ENCODE assay signal across 6 cellular contexts in the genomic region with DNA sequence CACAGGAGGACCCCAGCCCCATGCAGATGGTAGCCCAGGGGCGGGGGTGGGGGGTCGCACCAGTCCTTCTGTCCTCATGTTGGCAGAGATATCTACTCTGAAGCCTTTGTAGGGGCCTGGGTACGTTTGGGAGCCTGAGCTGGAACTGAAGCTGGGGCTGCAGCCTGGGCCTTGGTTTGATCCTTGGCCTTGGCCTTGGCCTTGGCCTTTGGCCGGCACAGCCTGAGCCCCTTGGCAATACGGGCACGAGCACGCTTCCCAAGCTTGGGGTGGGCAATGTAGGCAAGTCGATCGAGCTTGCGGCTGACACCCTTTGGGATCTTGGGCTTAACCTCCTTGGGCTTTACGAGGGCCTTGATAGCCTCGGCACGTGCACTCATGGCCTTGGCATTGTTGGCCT. TPM values are rescaled to one million over a fixed set of nuclear protein-coding genes. Genes with fewer than 3 reads are reported as not detected.
DNase-seq lines count a peak whose midpoint lies in the region; ATAC-seq, FAIRE-seq and TF ChIP-seq lines count a peak whose summit lies in the region.
"Not testable (repeated sequence)": the region's sequence is repeated elsewhere in the genome, so short reads cannot be mapped to it uniquely, and the experiment has no call there.

No MANE protein-coding gene starts in this region.

- H3K4me1 Mint-ChIP-seq in CD4-positive, alpha-beta memory T cell: peaks cover 16 to 45% (median 29%) of the 10 kb centered on the region in 4 donors
- peaks cover 26% of the 10 kb centered on the region for H3K4me1 Mint-ChIP-seq in activated CD4-positive, alpha-beta T cell treated with anti-CD3 and anti-CD28 coated beads for 36 hours

- 99% methylated on average over 11 of the region's 13 CpGs for WGBS in smooth muscle cell (ENCODE audit: low lambda C conversion rate)

- TF ChIP-seq POLR2A in NB4 (IDR thresholded peaks at IDR 0.05; ENCODE audit: extremely low read depth, insufficient read length): not testable (repeated sequence)

- not testable (repeated sequence) for ATAC-seq in activated CD4-positive, alpha-beta T cell treated with anti-CD3 and anti-CD28 coated beads for 36 hours; activated naive CD4-positive, alpha-beta T cell treated with anti-CD3 and anti-CD28 coated beads, Interleukin-2, amount 50 U/mL, for 72 hours

- H3K9me3 Mint-ChIP-seq in CD4-positive, alpha-beta memory T cell; activated CD4-positive, alpha-beta T cell treated with anti-CD3 and anti-CD28 coated beads for 36 hours (ENCODE audit: low read depth); activated naive CD4-positive, alpha-beta T cell treated with anti-CD3 and anti-CD28 coated beads, Interleukin-2, amount 50 U/mL, for 72 hours: not testable (repeated sequence)

- H3K79me2 ChIP-seq in keratinocyte (ENCODE audit: control insufficient read depth, insufficient read depth, low read length) (peaks cover 32% of the 10 kb centered on the region), smooth muscle cell (ENCODE audit: low read depth) (peaks cover 27% of the 10 kb centered on the region)

- H3K9me3 ChIP-seq in CD4-positive, alpha-beta memory T cell (ENCODE audit: control insufficient read depth in 1 of 2, low read length in 2 of 2); keratinocyte (ENCODE audit: control insufficient read depth, low read depth, low read length); smooth muscle cell (replicated peaks; ENCODE audit: low read depth): not testable (repeated sequence)

- intact Hi-C loops in CD4-positive, alpha-beta memory T cell (cut with micrococcal nuclease): not testable (repeated sequence)
- intact Hi-C loops in activated CD4-positive, alpha-beta T cell treated with anti-CD3 and anti-CD28 coated beads for 36 hours (cut with DNase I, micrococcal nuclease): loop anchor here (2.0 to 10.0 kb wide), 3 partner anchors 19 to 1351 kb away; partner anchors contain the start of genes ABHD14A (in 1 of the 2), ABHD14B (in 1 of the 2), DCP1A (in 1 of the 2) and WDR82 (in 1 of the 2)

- peak overlapping the region; percentile 91 for H3K27ac ChIP-seq in CD4-positive, alpha-beta memory T cell (ENCODE audit: low read depth, low read length)
- not testable (repeated sequence) for H3K27ac ChIP-seq in keratinocyte (ENCODE audit: control insufficient read depth, insufficient read depth, low read length); smooth muscle cell (ENCODE audit: low read depth)

- DNase-seq in CD4-positive, alpha-beta memory T cell; NB4 (ENCODE audit: low read depth); activated CD4-positive, alpha-beta T cell treated with anti-CD3 and anti-CD28 coated beads for 36 hours; activated naive CD4-positive, alpha-beta T cell treated with anti-CD3 and anti-CD28 coated beads, Interleukin-2, amount 50 U/mL, for 72 hours (ENCODE audit: low spot score in 2 of 2); keratinocyte (ENCODE audit: low read depth, low spot score); smooth muscle cell (lab: John Stamatoyannopoulos, UW; ENCODE audit: unreplicated experiment): not testable (repeated sequence)

- not testable (repeated sequence) for H3K4me3 ChIP-seq in CD4-positive, alpha-beta memory T cell (ENCODE audit: low read length in 2 of 2); keratinocyte (ENCODE audit: control insufficient read depth in 2 of 3, extremely low read depth in 1 of 3, insufficient read depth in 2 of 3, low read depth in 1 of 3, low read length in 3 of 3); smooth muscle cell
- H3K4me3 ChIP-seq in NB4 (ENCODE audit: low read depth, low read length): peak overlapping the region; percentile 98

- H3K4me3 Mint-ChIP-seq in CD4-positive, alpha-beta memory T cell: peak overlapping the region in 4 of 8 donors; percentile 26 to 55 (median 42)
- peak overlapping the region; percentile 100 for H3K4me3 Mint-ChIP-seq in activated CD4-positive, alpha-beta T cell treated with anti-CD3 and anti-CD28 coated beads for 36 hours

- peaks cover 23 to 32% of the 10 kb centered on the region in 2 donors for H3K36me3 Mint-ChIP-seq in CD4-positive, alpha-beta memory T cell
- H3K36me3 Mint-ChIP-seq in activated CD4-positive, alpha-beta T cell treated with anti-CD3 and anti-CD28 coated beads for 36 hours (ENCODE audit: low read depth): peaks cover 46% of the 10 kb centered on the region
- peaks cover 30 to 43% of the 10 kb centered on the region in 2 donors for H3K36me3 Mint-ChIP-seq in activated naive CD4-positive, alpha-beta T cell treated with anti-CD3 and anti-CD28 coated beads, Interleukin-2, amount 50 U/mL, for 72 hours

- peaks cover 19% of the 10 kb centered on the region for H3K36me3 ChIP-seq in CD4-positive, alpha-beta memory T cell (ENCODE audit: insufficient read depth, low read length)
- peaks cover 23 to 39% of the 10 kb centered on the region in 2 experiments for H3K36me3 ChIP-seq in keratinocyte (ENCODE audit: control insufficient read depth in 2 of 2, extremely low read depth in 1 of 2, insufficient read depth in 2 of 2, low read length in 2 of 2)
- not testable (repeated sequence) for H3K36me3 ChIP-seq in smooth muscle cell (ENCODE audit: low read depth)

- H3K27me3 ChIP-seq in CD4-positive, alpha-beta memory T cell (ENCODE audit: insufficient read depth, low read length); keratinocyte (ENCODE audit: control insufficient read depth, extremely low read depth, insufficient read depth, low read length); smooth muscle cell (ENCODE audit: low read depth): not testable (repeated sequence)

- dilution Hi-C loops in keratinocyte (cut with MboI; ENCODE audit: extremely low pct_ligation_motif_present, low sequenced_read_pairs): not testable (repeated sequence)

- H3K4me2 ChIP-seq in keratinocyte (ENCODE audit: control insufficient read depth, extremely low read depth, insufficient read depth, low read depth, low read length) (peak overlapping the region; percentile 99), smooth muscle cell (peak overlapping the region; percentile 17)

- not testable (repeated sequence) for H3K9ac ChIP-seq in keratinocyte (ENCODE audit: control insufficient read depth, extremely low read depth, insufficient read depth, low read length); smooth muscle cell (ENCODE audit: low read depth)

- POLR2A ChIA-PET in CD4-positive, alpha-beta memory T cell (lab: Charles Lee; ENCODE audit: partially characterized antibody): interaction anchor here (2.7 to 3.3 kb wide), 2 partner anchors 10 to 19 kb away, joined by 53 to 59 read pairs; partner anchors contain the start of genes ABHD14A, ABHD14B and ACY1
- POLR2A ChIA-PET in activated CD4-positive, alpha-beta T cell treated with anti-CD3 and anti-CD28 coated beads for 36 hours (lab: Charles Lee): interaction anchor here (0.6 to 4.5 kb wide), 4 partner anchors 10 to 258 kb away, joined by 3 to 43 read pairs (median 7); partner anchors contain the start of gene ACY1

- CTCF ChIA-PET in CD4-positive, alpha-beta memory T cell (lab: Charles Lee; ENCODE audit: partially characterized antibody): interaction anchor here (1.2 to 5.9 kb wide), 4 partner anchors 8 to 149 kb away, joined by 3 to 29 read pairs (median 16); partner anchors contain the start of genes ABHD14A, ABHD14B and ACY1
- CTCF ChIA-PET in activated CD4-positive, alpha-beta T cell treated with anti-CD3 and anti-CD28 coated beads for 36 hours (lab: Charles Lee): interaction anchor here (0.6 to 3.5 kb wide), 3 partner anchors 11 to 131 kb away, joined by 3 to 25 read pairs (median 8); partner anchors contain the start of genes ABHD14B and ACY1

- not testable (repeated sequence) for H2AFZ ChIP-seq in keratinocyte (ENCODE audit: control insufficient read depth, low read length); smooth muscle cell (ENCODE audit: low read depth)

- H4K20me1 ChIP-seq in keratinocyte (ENCODE audit: control insufficient read depth, extremely low read depth, insufficient read depth, low read length): not testable (repeated sequence)
- H4K20me1 ChIP-seq in smooth muscle cell (ENCODE audit: low read depth): peaks cover 21% of the 10 kb centered on the region

- FAIRE-seq in keratinocyte (lab: Jason Lieb, UNC): not testable (repeated sequence)

- peak overlapping the region in 4 of 7 donors; percentile 63 to 100 (median 89) for H3K27ac Mint-ChIP-seq in CD4-positive, alpha-beta memory T cell
- H3K27ac Mint-ChIP-seq in activated CD4-positive, alpha-beta T cell treated with anti-CD3 and anti-CD28 coated beads for 36 hours: peak overlapping the region; percentile 100
- peak overlapping the region; percentile 98 to 100 for H3K27ac Mint-ChIP-seq in activated naive CD4-positive, alpha-beta T cell treated with anti-CD3 and anti-CD28 coated beads, Interleukin-2, amount 50 U/mL, for 72 hours

- not testable (repeated sequence) for H3K27me3 Mint-ChIP-seq in CD4-positive, alpha-beta memory T cell; activated CD4-positive, alpha-beta T cell treated with anti-CD3 and anti-CD28 coated beads for 36 hours

- not testable (repeated sequence) for H3K9me1 ChIP-seq in keratinocyte (ENCODE audit: control insufficient read depth, extremely low read depth, insufficient read depth, low read length)

- peaks cover 30% of the 10 kb centered on the region for H3K4me1 ChIP-seq in CD4-positive, alpha-beta memory T cell (ENCODE audit: insufficient read depth, low read length)
- H3K4me1 ChIP-seq in keratinocyte (ENCODE audit: control insufficient read depth, extremely low read depth, insufficient read depth, low read length) (peaks cover 25% of the 10 kb centered on the region), smooth muscle cell (ENCODE audit: low read depth) (peaks cover 11% of the 10 kb centered on the region)

- TF ChIP-seq CTCF in NB4 (IDR thresholded peaks at IDR 0.05; ENCODE audit: low read depth, low read length); keratinocyte (optimal IDR thresholded peaks at IDR 0.05 in 1 of 3, IDR thresholded peaks at IDR 0.05 in 1 of 3, conservative IDR thresholded peaks at IDR 0.05 in 1 of 3; ENCODE audit: extremely low read depth in 1 of 3, insufficient read depth in 2 of 3, low read length in 3 of 3); smooth muscle cell (IDR thresholded peaks at IDR 0.05; ENCODE audit: borderline replicate concordance, insufficient read depth, poor library complexity, severe bottlenecking): not testable (repeated sequence)

- peaks cover 24% of the 10 kb centered on the region for H3F3A ChIP-seq in smooth muscle cell (ENCODE audit: low read depth)

RNA-seq across cellular contexts. Expression of gene RPL29, which starts 2.0 kb away (rescaled TPM):
- total RNA-seq in CD4-positive, alpha-beta memory T cell: 1,000 to 10,000 TPM; 1,263 to 1,270 TPM
- polyA plus RNA-seq in CD4-positive, alpha-beta memory T cell: 1,000 to 10,000 TPM in 1 of 2 donors, 100 to 1,000 TPM in 1; 967 to 1,467 TPM
- 1,000 to 10,000 TPM; 1,975 to 2,071 TPM for total RNA-seq in activated CD4-positive, alpha-beta T cell treated with anti-CD3 and anti-CD28 coated beads for 36 hours
- total RNA-seq in activated naive CD4-positive, alpha-beta T cell treated with anti-CD3 and anti-CD28 coated beads, Interleukin-2, amount 50 U/mL, for 72 hours: 1,000 to 10,000 TPM; 1,489 to 1,761 TPM
- polyA plus RNA-seq in keratinocyte: 1,648 to 2,317 TPM (median 2,262 TPM) in 3 replicates
- polyA plus RNA-seq in keratinocyte (2011; ENCODE audit: low read depth): 230 TPM
- 2,612 and 3,378 TPM in 2 replicates for polyA plus RNA-seq in keratinocyte (2011; cell fraction: cytosol; rRNA removed)
- 709 and 840 TPM in 2 replicates for polyA plus RNA-seq in keratinocyte (2011; cell fraction: nucleus; rRNA removed)
- 2,251 and 2,683 TPM in 2 replicates for polyA plus RNA-seq in keratinocyte (2012; ENCODE audit: low replicate concordance)
- polyA minus RNA-seq in keratinocyte: 629 to 1,712 TPM (median 1,279 TPM) in 3 replicates
- polyA minus RNA-seq in keratinocyte (2011; cell fraction: cytosol; rRNA and poly(A)+ RNA removed): 1,741 TPM
- polyA minus RNA-seq in keratinocyte (2011; cell fraction: nucleus; rRNA and poly(A)+ RNA removed): 213 and 241 TPM in 2 replicates
- total RNA-seq in smooth muscle cell: 1,004 and 1,042 TPM in 2 replicates
- polyA plus RNA-seq in smooth muscle cell: 708 and 743 TPM in 2 replicates

RNA-seq across cellular contexts. Expression of gene ACY1, which starts 10.3 kb away (rescaled TPM):
- total RNA-seq in CD4-positive, alpha-beta memory T cell: 1 to 10 TPM; 7.7 to 8.4 TPM
- polyA plus RNA-seq in CD4-positive, alpha-beta memory T cell: 10 to 100 TPM; 11.4 to 14.9 TPM
- total RNA-seq in activated CD4-positive, alpha-beta T cell treated with anti-CD3 and anti-CD28 coated beads for 36 hours: 10 to 100 TPM; 61.5 to 90.0 TPM
- total RNA-seq in activated naive CD4-positive, alpha-beta T cell treated with anti-CD3 and anti-CD28 coated beads, Interleukin-2, amount 50 U/mL, for 72 hours: 10 to 100 TPM; 54.7 to 78.5 TPM
- polyA plus RNA-seq in keratinocyte (71.8 to 91.8 TPM (median 76.6 TPM) in 3 replicates), smooth muscle cell (33.8 and 38.4 TPM in 2 replicates)
- 18.5 TPM for polyA plus RNA-seq in keratinocyte (2011; ENCODE audit: low read depth)
- 78.8 and 120 TPM in 2 replicates for polyA plus RNA-seq in keratinocyte (2011; cell fraction: cytosol; rRNA removed)
- polyA plus RNA-seq in keratinocyte (2011; cell fraction: nucleus; rRNA removed): 100 and 133 TPM in 2 replicates
- polyA plus RNA-seq in keratinocyte (2012; ENCODE audit: low replicate concordance): 69.1 and 86.6 TPM in 2 replicates
- polyA minus RNA-seq in keratinocyte: 89.2 to 310 TPM (median 100 TPM) in 3 replicates
- 154 TPM for polyA minus RNA-seq in keratinocyte (2011; cell fraction: cytosol; rRNA and poly(A)+ RNA removed)
- 37.4 and 52.6 TPM in 2 replicates for polyA minus RNA-seq in keratinocyte (2011; cell fraction: nucleus; rRNA and poly(A)+ RNA removed)
- total RNA-seq in smooth muscle cell: 39.6 and 43.0 TPM in 2 replicates

RNA-seq across cellular contexts. Expression of gene ABHD14A, which starts 18.8 kb away (rescaled TPM):
- 10 to 100 TPM; 23.7 to 24.5 TPM for total RNA-seq in CD4-positive, alpha-beta memory T cell
- polyA plus RNA-seq in CD4-positive, alpha-beta memory T cell: 100 to 1,000 TPM in 1 of 2 donors, 10 to 100 TPM in 1; 95.6 to 136 TPM
- 1 to 10 TPM; 6.3 to 7.5 TPM for total RNA-seq in activated CD4-positive, alpha-beta T cell treated with anti-CD3 and anti-CD28 coated beads for 36 hours
- 1 to 10 TPM; 7.7 to 9.0 TPM for total RNA-seq in activated naive CD4-positive, alpha-beta T cell treated with anti-CD3 and anti-CD28 coated beads, Interleukin-2, amount 50 U/mL, for 72 hours
- polyA plus RNA-seq in keratinocyte (6.9 to 10.6 TPM (median 7.5 TPM) in 3 replicates), smooth muscle cell (38.6 and 49.7 TPM in 2 replicates)
- polyA plus RNA-seq in keratinocyte (2011; ENCODE audit: low read depth): not detected
- polyA plus RNA-seq in keratinocyte (2011; cell fraction: cytosol; rRNA removed): 7.1 and 12.4 TPM in 2 replicates
- polyA plus RNA-seq in keratinocyte (2011; cell fraction: nucleus; rRNA removed): 4.0 and 5.9 TPM in 2 replicates
- 2.2 and 8.6 TPM in 2 replicates for polyA plus RNA-seq in keratinocyte (2012; ENCODE audit: low replicate concordance)
- polyA minus RNA-seq in keratinocyte: 3.0 to 10.1 TPM (median 4.1 TPM) in 3 replicates
- polyA minus RNA-seq in keratinocyte (2011; cell fraction: cytosol; rRNA and poly(A)+ RNA removed): 10.0 TPM
- 0.62 and 2.7 TPM in 2 replicates for polyA minus RNA-seq in keratinocyte (2011; cell fraction: nucleus; rRNA and poly(A)+ RNA removed)
- 6.2 and 16.1 TPM in 2 replicates for total RNA-seq in smooth muscle cell

RNA-seq across cellular contexts. Expression of gene ABHD14B, which starts 19.8 kb away (rescaled TPM):
- 10 to 100 TPM; 82.1 to 85.6 TPM for total RNA-seq in CD4-positive, alpha-beta memory T cell
- polyA plus RNA-seq in CD4-positive, alpha-beta memory T cell: 100 to 1,000 TPM in 1 of 2 donors, 10 to 100 TPM in 1; 77.4 to 112 TPM
- 10 to 100 TPM; 62.4 to 65.0 TPM for total RNA-seq in activated CD4-positive, alpha-beta T cell treated with anti-CD3 and anti-CD28 coated beads for 36 hours
- 10 to 100 TPM; 21.4 to 62.4 TPM for total RNA-seq in activated naive CD4-positive, alpha-beta T cell treated with anti-CD3 and anti-CD28 coated beads, Interleukin-2, amount 50 U/mL, for 72 hours
- 32.8 to 57.2 TPM (median 34.7 TPM) in 3 replicates for polyA plus RNA-seq in keratinocyte
- 8.3 TPM for polyA plus RNA-seq in keratinocyte (2011; ENCODE audit: low read depth)
- polyA plus RNA-seq in keratinocyte (2011; cell fraction: cytosol; rRNA removed): 40.0 and 45.9 TPM in 2 replicates
- 23.1 and 27.2 TPM in 2 replicates for polyA plus RNA-seq in keratinocyte (2011; cell fraction: nucleus; rRNA removed)
- polyA plus RNA-seq in keratinocyte (2012; ENCODE audit: low replicate concordance): 28.0 and 31.3 TPM in 2 replicates
- polyA minus RNA-seq in keratinocyte: 36.1 to 50.6 TPM (median 42.4 TPM) in 3 replicates
- 44.9 TPM for polyA minus RNA-seq in keratinocyte (2011; cell fraction: cytosol; rRNA and poly(A)+ RNA removed)
- polyA minus RNA-seq in keratinocyte (2011; cell fraction: nucleus; rRNA and poly(A)+ RNA removed): 10.8 and 15.4 TPM in 2 replicates
- total RNA-seq in smooth muscle cell: 17.8 and 18.9 TPM in 2 replicates
- polyA plus RNA-seq in smooth muscle cell: 26.2 and 31.4 TPM in 2 replicates

RNA-seq across cellular contexts. Expression of gene PCBP4, which starts 26.4 kb away (rescaled TPM):
- 10 to 100 TPM; 18.7 to 20.5 TPM for total RNA-seq in CD4-positive, alpha-beta memory T cell
- polyA plus RNA-seq in CD4-positive, alpha-beta memory T cell: 10 to 100 TPM; 13.0 to 19.4 TPM
- 10 to 100 TPM; 12.5 to 13.6 TPM for total RNA-seq in activated CD4-positive, alpha-beta T cell treated with anti-CD3 and anti-CD28 coated beads for 36 hours
- total RNA-seq in activated naive CD4-positive, alpha-beta T cell treated with anti-CD3 and anti-CD28 coated beads, Interleukin-2, amount 50 U/mL, for 72 hours: 10 to 100 TPM; 11.3 to 14.3 TPM
- polyA plus RNA-seq in keratinocyte: 25.2 to 48.7 TPM (median 35.0 TPM) in 3 replicates
- polyA plus RNA-seq in keratinocyte (2011; ENCODE audit: low read depth): 12.1 TPM
- 36.7 and 63.1 TPM in 2 replicates for polyA plus RNA-seq in keratinocyte (2011; cell fraction: cytosol; rRNA removed)
- polyA plus RNA-seq in keratinocyte (2011; cell fraction: nucleus; rRNA removed): 46.9 and 68.3 TPM in 2 replicates
- 28.2 and 37.6 TPM in 2 replicates for polyA plus RNA-seq in keratinocyte (2012; ENCODE audit: low replicate concordance)
- polyA minus RNA-seq in keratinocyte: 30.8 to 67.1 TPM (median 45.1 TPM) in 3 replicates
- 59.7 TPM for polyA minus RNA-seq in keratinocyte (2011; cell fraction: cytosol; rRNA and poly(A)+ RNA removed)
- 13.2 and 15.2 TPM in 2 replicates for polyA minus RNA-seq in keratinocyte (2011; cell fraction: nucleus; rRNA and poly(A)+ RNA removed)
- total RNA-seq in smooth muscle cell: 42.6 and 51.4 TPM in 2 replicates
- 81.2 and 97.4 TPM in 2 replicates for polyA plus RNA-seq in smooth muscle cell
